8 cellular contexts compared by ENCODE assay signal in the genomic region with DNA sequence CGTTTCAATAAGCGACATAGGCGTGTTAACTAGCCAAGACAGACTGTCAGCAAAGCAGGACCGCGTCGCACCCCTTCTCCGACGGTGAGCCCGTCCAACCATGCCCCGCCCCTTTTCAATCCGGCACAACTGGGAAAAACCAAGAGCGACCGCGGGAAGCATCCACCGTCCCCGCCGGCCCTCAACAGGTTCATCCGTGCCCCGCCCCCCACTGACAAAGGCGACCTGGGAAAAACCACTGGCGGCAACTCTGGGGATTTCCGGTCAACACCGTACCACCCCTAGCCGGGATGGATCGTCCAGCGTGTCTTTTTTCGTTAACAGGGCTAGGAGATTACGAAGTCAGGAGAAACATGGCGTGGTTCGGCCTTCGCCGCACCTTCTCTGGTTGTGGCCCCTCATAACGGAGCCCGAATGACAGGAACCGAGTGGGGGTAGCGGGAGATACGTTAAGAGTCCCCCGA. TPM values are rescaled to one million over a fixed set of nuclear protein-coding genes. Genes with fewer than 3 reads are reported as not detected.
DNase-seq lines count a peak whose midpoint lies in the region; ATAC-seq and TF ChIP-seq lines count a peak whose summit lies in the region.

No MANE protein-coding gene starts in this region.

- H3K27me3 ChIP-seq in parathyroid adenoma (ENCODE audit: control insufficient read depth, insufficient read depth, low read length), result no peaks in the 10 kb centered on the region

- H3K4me2 ChIP-seq in parathyroid adenoma (ENCODE audit: low read length), result peak overlapping the region; percentile 72

- DNase-seq in DMS 273 treated with DMSO at 0.1 percent for 48 hours (lab: John Stamatoyannopoulos, UW), result peak; percentile 44
- peak; percentile 62 for DNase-seq in HCEC 1CT
- DNase-seq in NCI-H1048 (lab: John Stamatoyannopoulos, UW), result peak; percentile 43
- peak; percentile 83 for DNase-seq in left cardiac atrium

- no peak for TF ChIP-seq CTCF in parathyroid adenoma (IDR thresholded peaks at IDR 0.05)

- peaks cover 3% of the 10 kb centered on the region for H3K79me2 ChIP-seq in parathyroid adenoma

- H3K4me3 ChIP-seq in parathyroid adenoma (ENCODE audit: low read depth, low read length), result peak overlapping the region; percentile 88

- intact Hi-C loops in left cardiac atrium (cut with DNase I), result loop anchor here in 1 of 2 donors (5.0 kb wide), 1 partner anchor 145 kb away; the partner anchor contains the start of gene TFE3

- no peaks in the 10 kb centered on the region for H3K36me3 ChIP-seq in parathyroid adenoma (ENCODE audit: control insufficient read depth, insufficient read depth, low read length)

- peak overlapping the region; percentile 84 for H3K27ac ChIP-seq in angular gyrus (ENCODE audit: low read depth, low read length)
- peak overlapping the region; percentile 96 for H3K27ac ChIP-seq in parathyroid adenoma

- H3K4me1 ChIP-seq in parathyroid adenoma, result no peaks in the 10 kb centered on the region

- H3K9ac ChIP-seq in parathyroid adenoma, result peak overlapping the region; percentile 43

- H2AFZ ChIP-seq in parathyroid adenoma, result peak overlapping the region; percentile 70

- ATAC-seq in SK-N-SH treated with all-trans-retinoic acid at 6 μM for 48 hours (peak; percentile 62), left cardiac atrium (peak; percentile 76 to 81), GM21825 (IDR thresholded peaks at IDR 0.05; ENCODE audit: unreplicated experiment) (no peak)

- H3K9me3 ChIP-seq in parathyroid adenoma (ENCODE audit: control insufficient read depth, low read length), result no peaks in the 10 kb centered on the region

TF ChIP-seq in SK-N-SH treated with all-trans-retinoic acid at 6 μM for 48 hours, 23 proteins besides CTCF, POLR2A, EP300 and RAD21:
- TF ChIP-seq ZC3H10 (CRISPR knock-in tag; IDR thresholded peaks at IDR 0.05) (no peak), RARB (CRISPR knock-in tag; IDR thresholded peaks at IDR 0.05) (no peak), ISL1 (CRISPR knock-in tag; IDR thresholded peaks at IDR 0.05) (no peak), ZNF565 (CRISPR knock-in tag; conservative IDR thresholded peaks at IDR 0.05; ENCODE audit: low read depth) (no peak), ESRRG (CRISPR knock-in tag; IDR thresholded peaks at IDR 0.05) (no peak), ZFP30 (CRISPR knock-in tag; IDR thresholded peaks at IDR 0.05) (no peak), PPARA (CRISPR knock-in tag; IDR thresholded peaks at IDR 0.05; ENCODE audit: borderline replicate concordance) (no peak)
- TF ChIP-seq, protein P1, sequence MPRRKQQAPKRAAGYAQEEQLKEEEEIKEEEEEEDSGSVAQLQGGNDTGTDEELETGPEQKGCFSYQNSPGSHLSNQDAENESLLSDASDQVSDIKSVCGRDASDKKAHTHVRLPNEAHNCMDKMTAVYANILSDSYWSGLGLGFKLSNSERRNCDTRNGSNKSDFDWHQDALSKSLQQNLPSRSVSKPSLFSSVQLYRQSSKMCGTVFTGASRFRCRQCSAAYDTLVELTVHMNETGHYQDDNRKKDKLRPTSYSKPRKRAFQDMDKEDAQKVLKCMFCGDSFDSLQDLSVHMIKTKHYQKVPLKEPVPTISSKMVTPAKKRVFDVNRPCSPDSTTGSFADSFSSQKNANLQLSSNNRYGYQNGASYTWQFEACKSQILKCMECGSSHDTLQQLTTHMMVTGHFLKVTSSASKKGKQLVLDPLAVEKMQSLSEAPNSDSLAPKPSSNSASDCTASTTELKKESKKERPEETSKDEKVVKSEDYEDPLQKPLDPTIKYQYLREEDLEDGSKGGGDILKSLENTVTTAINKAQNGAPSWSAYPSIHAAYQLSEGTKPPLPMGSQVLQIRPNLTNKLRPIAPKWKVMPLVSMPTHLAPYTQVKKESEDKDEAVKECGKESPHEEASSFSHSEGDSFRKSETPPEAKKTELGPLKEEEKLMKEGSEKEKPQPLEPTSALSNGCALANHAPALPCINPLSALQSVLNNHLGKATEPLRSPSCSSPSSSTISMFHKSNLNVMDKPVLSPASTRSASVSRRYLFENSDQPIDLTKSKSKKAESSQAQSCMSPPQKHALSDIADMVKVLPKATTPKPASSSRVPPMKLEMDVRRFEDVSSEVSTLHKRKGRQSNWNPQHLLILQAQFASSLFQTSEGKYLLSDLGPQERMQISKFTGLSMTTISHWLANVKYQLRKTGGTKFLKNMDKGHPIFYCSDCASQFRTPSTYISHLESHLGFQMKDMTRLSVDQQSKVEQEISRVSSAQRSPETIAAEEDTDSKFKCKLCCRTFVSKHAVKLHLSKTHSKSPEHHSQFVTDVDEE (CRISPR knock-in tag; IDR thresholded peaks at IDR 0.05), result no peak
- TF ChIP-seq, protein P2, sequence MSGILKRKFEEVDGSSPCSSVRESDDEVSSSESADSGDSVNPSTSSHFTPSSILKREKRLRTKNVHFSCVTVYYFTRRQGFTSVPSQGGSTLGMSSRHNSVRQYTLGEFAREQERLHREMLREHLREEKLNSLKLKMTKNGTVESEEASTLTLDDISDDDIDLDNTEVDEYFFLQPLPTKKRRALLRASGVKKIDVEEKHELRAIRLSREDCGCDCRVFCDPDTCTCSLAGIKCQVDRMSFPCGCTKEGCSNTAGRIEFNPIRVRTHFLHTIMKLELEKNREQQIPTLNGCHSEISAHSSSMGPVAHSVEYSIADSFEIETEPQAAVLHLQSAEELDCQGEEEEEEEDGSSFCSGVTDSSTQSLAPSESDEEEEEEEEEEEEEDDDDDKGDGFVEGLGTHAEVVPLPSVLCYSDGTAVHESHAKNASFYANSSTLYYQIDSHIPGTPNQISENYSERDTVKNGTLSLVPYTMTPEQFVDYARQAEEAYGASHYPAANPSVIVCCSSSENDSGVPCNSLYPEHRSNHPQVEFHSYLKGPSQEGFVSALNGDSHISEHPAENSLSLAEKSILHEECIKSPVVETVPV (CRISPR knock-in tag; IDR thresholded peaks at IDR 0.05), result no peak
- TF ChIP-seq, protein P3, sequence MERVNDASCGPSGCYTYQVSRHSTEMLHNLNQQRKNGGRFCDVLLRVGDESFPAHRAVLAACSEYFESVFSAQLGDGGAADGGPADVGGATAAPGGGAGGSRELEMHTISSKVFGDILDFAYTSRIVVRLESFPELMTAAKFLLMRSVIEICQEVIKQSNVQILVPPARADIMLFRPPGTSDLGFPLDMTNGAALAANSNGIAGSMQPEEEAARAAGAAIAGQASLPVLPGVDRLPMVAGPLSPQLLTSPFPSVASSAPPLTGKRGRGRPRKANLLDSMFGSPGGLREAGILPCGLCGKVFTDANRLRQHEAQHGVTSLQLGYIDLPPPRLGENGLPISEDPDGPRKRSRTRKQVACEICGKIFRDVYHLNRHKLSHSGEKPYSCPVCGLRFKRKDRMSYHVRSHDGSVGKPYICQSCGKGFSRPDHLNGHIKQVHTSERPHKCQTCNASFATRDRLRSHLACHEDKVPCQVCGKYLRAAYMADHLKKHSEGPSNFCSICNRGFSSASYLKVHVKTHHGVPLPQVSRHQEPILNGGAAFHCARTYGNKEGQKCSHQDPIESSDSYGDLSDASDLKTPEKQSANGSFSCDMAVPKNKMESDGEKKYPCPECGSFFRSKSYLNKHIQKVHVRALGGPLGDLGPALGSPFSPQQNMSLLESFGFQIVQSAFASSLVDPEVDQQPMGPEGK (CRISPR knock-in tag; IDR thresholded peaks at IDR 0.05; ENCODE audit: borderline replicate concordance), result no peak

RNA-seq across cellular contexts. Expression of gene TIMM17B, which starts 0.4 kb away (rescaled TPM):
- total RNA-seq in left cardiac atrium, result 10 to 100 TPM; 52.4 to 60.3 TPM

RNA-seq across cellular contexts. Expression of gene PQBP1, which starts 0.5 kb away (rescaled TPM):
- 10 to 100 TPM; 49.5 to 63.7 TPM for total RNA-seq in left cardiac atrium

RNA-seq across cellular contexts. Expression of gene SLC35A2, which starts 14.3 kb away (rescaled TPM):
- total RNA-seq in left cardiac atrium, result 10 to 100 TPM; 13.8 to 17.4 TPM

RNA-seq across cellular contexts. Expression of gene PIM2, which starts 21.6 kb away (rescaled TPM):
- 1 to 10 TPM; 4.0 to 5.5 TPM for total RNA-seq in left cardiac atrium
